ENCODE assay signal across 10 cellular contexts in genomic region chr20:10521068-10521834, GRCh38.
A peak's percentile ranks its signal among the peaks of the same experiment; 100 is the strongest.
DNase-seq lines count a peak whose midpoint lies in the region; ATAC-seq and TF ChIP-seq lines count a peak whose summit lies in the region.
"Had no signal": no experiment of that assay in that cellular context is flagged by ENCODE, and none has a peak within 500 bp of the region (broad histone marks: within the 10 kb centered on the region; RNA-seq: fewer than 3 reads in every experiment).

No MANE protein-coding gene starts in this region.

- DNase-seq in MCF 10A (ENCODE audit: unreplicated experiment): peak; percentile 86
- DNase-seq in breast epithelium (ENCODE audit: low spot score in 2 of 2): no peak
- peak; percentile 59 to 82 for DNase-seq in SJSA1 (ENCODE audit: low read depth in 1 of 2, low spot score in 2 of 2)
- peak; percentile 91 for DNase-seq in fibroblast of mammary gland (ENCODE audit: low read depth)
- no peak for DNase-seq in uterus
- DNase-seq in NCI-H2227 (lab: John Stamatoyannopoulos, UW; ENCODE audit: unreplicated experiment): no peak
- DNase-seq in activated CD4-positive, alpha-beta memory T cell treated with anti-CD3 and anti-CD28 coated beads, Interleukin-2, amount 10 ng/mL, durations not matched to agents 7 days and 5 days: no peak

- no peaks in the 10 kb centered on the region for H3K27me3 Mint-ChIP-seq in MCF 10A (ENCODE audit: insufficient read depth, unreplicated experiment)
- H3K27me3 Mint-ChIP-seq in activated CD4-positive, alpha-beta memory T cell treated with anti-CD3 and anti-CD28 coated beads, Interleukin-2, amount 10 ng/mL, durations not matched to agents 7 days and 5 days: no peaks in the 10 kb centered on the region

- H3K4me1 ChIP-seq in breast epithelium: no peaks in the 10 kb centered on the region
- peaks cover 32% of the 10 kb centered on the region for H3K4me1 ChIP-seq in SJSA1 (replicated peaks)
- H3K4me1 ChIP-seq in uterus: no peaks in the 10 kb centered on the region
- H3K4me1 ChIP-seq: ascending aorta had no signal

- peaks cover 61% of the 10 kb centered on the region for H3K4me1 Mint-ChIP-seq in MCF 10A (ENCODE audit: insufficient read depth, unreplicated experiment)
- peaks cover 42% of the 10 kb centered on the region for H3K4me1 Mint-ChIP-seq in activated CD4-positive, alpha-beta memory T cell treated with anti-CD3 and anti-CD28 coated beads, Interleukin-2, amount 10 ng/mL, durations not matched to agents 7 days and 5 days

- TF ChIP-seq CTCF in MCF 10A (IDR thresholded peaks at IDR 0.05; ENCODE audit: unreplicated experiment): no peak
- TF ChIP-seq CTCF in breast epithelium (IDR thresholded peaks at IDR 0.05): no peak
- TF ChIP-seq CTCF in fibroblast of mammary gland (conservative IDR thresholded peaks at IDR 0.05; ENCODE audit: control insufficient read depth, insufficient read depth, low read depth, low read length): no peak
- TF ChIP-seq CTCF in uterus (IDR thresholded peaks at IDR 0.05): no peak

- no peaks in the 10 kb centered on the region for H3K9me3 Mint-ChIP-seq in MCF 10A (ENCODE audit: unreplicated experiment)
- H3K9me3 Mint-ChIP-seq in activated CD4-positive, alpha-beta memory T cell treated with anti-CD3 and anti-CD28 coated beads, Interleukin-2, amount 10 ng/mL, durations not matched to agents 7 days and 5 days: no peaks in the 10 kb centered on the region

- peak overlapping the region; percentile 83 for H3K27ac Mint-ChIP-seq in MCF 10A (ENCODE audit: low read depth, unreplicated experiment)
- no peak overlapping the region for H3K27ac Mint-ChIP-seq in activated CD4-positive, alpha-beta memory T cell treated with anti-CD3 and anti-CD28 coated beads, Interleukin-2, amount 10 ng/mL, durations not matched to agents 7 days and 5 days

- peaks cover 4% of the 10 kb centered on the region for H3K36me3 Mint-ChIP-seq in MCF 10A (ENCODE audit: insufficient read depth, unreplicated experiment)
- peaks cover 4% of the 10 kb centered on the region for H3K36me3 Mint-ChIP-seq in activated CD4-positive, alpha-beta memory T cell treated with anti-CD3 and anti-CD28 coated beads, Interleukin-2, amount 10 ng/mL, durations not matched to agents 7 days and 5 days (ENCODE audit: low read depth)

- H3K9me3 ChIP-seq in breast epithelium: no peaks in the 10 kb centered on the region
- no peaks in the 10 kb centered on the region for H3K9me3 ChIP-seq in SJSA1 (replicated peaks)
- H3K9me3 ChIP-seq in uterus: no peaks in the 10 kb centered on the region
- H3K9me3 ChIP-seq: ascending aorta, thoracic aorta had no signal

- CTCF ChIA-PET in MCF 10A (lab: Yijun Ruan, JAX): interaction anchor here (0.6 to 3.0 kb wide), 7 partner anchors 8 to 798 kb away, joined by 3 to 18 read pairs (median 5); no protein-coding TSS in a partner anchor
- CTCF ChIA-PET in activated CD4-positive, alpha-beta memory T cell treated with anti-CD3 and anti-CD28 coated beads, Interleukin-2, amount 10 ng/mL, durations not matched to agents 7 days and 5 days (lab: Charles Lee): interaction anchor here (1.0 kb wide), 1 partner anchor 87 kb away, joined by 3 read pairs; the partner anchor contains the start of gene MKKS

- intact Hi-C loops in MCF 10A (cut with micrococcal nuclease): no loop called here
- intact Hi-C loops in breast epithelium (cut with DNase I; ENCODE audit: low total_unique reads): no loop called here
- intact Hi-C loops in uterus (cut with DNase I; ENCODE audit: low total_unique reads): no loop called here

- H3K27ac ChIP-seq in breast epithelium (no peak overlapping the region), SJSA1 (peak overlapping the region; percentile 50), uterus (peak overlapping the region; percentile 21 to 49)
- H3K27ac ChIP-seq: ascending aorta, thoracic aorta had no signal

- ATAC-seq in HG03442 (IDR thresholded peaks at IDR 0.05; ENCODE audit: unreplicated experiment): no peak

- POLR2A ChIA-PET in MCF 10A (lab: Yijun Ruan, JAX): interaction anchor here (0.5 to 8.8 kb wide), 9 partner anchors 9 to 768 kb away, joined by 3 to 117 read pairs (median 5); partner anchors contain the start of genes MKKS and SLX4IP
- POLR2A ChIA-PET in activated CD4-positive, alpha-beta memory T cell treated with anti-CD3 and anti-CD28 coated beads, Interleukin-2, amount 10 ng/mL, durations not matched to agents 7 days and 5 days (lab: Charles Lee): no interaction called here

- peak overlapping the region; percentile 24 for H3K4me3 Mint-ChIP-seq in MCF 10A (ENCODE audit: unreplicated experiment)
- no peak overlapping the region for H3K4me3 Mint-ChIP-seq in activated CD4-positive, alpha-beta memory T cell treated with anti-CD3 and anti-CD28 coated beads, Interleukin-2, amount 10 ng/mL, durations not matched to agents 7 days and 5 days

- BruUV-seq in MCF 10A (replicated peaks; lab: Mats Ljungman, UMichigan): no TSS peak

- H3K36me3 ChIP-seq in breast epithelium (no peaks in the 10 kb centered on the region), SJSA1 (no peaks in the 10 kb centered on the region), uterus (no peaks in the 10 kb centered on the region)
- H3K36me3 ChIP-seq: ascending aorta, thoracic aorta had no signal

- no peaks in the 10 kb centered on the region for H3K27me3 ChIP-seq in breast epithelium
- H3K27me3 ChIP-seq in SJSA1 (replicated peaks): no peaks in the 10 kb centered on the region
- no peaks in the 10 kb centered on the region for H3K27me3 ChIP-seq in uterus
- H3K27me3 ChIP-seq: ascending aorta had no signal

- TF ChIP-seq POLR2A in breast epithelium (IDR thresholded peaks at IDR 0.05) (no peak), uterus (IDR thresholded peaks at IDR 0.05) (no peak)

- no peak overlapping the region for H3K4me3 ChIP-seq in breast epithelium
- no peak overlapping the region for H3K4me3 ChIP-seq in SJSA1
- H3K4me3 ChIP-seq in fibroblast of mammary gland (ENCODE audit: control insufficient read depth, low read depth, low read length): no peak overlapping the region
- no peak overlapping the region for H3K4me3 ChIP-seq in uterus
- H3K4me3 ChIP-seq: ascending aorta, thoracic aorta had no signal

Comparison
In these comparisons a context has a peak if more than half of its experiments do, and no peak if none do; other contexts are left out.
1. DNase-seq: peak in MCF 10A (single experiment), SJSA1 (2 of 2) and fibroblast of mammary gland (single experiment); none in breast epithelium (0 of 2), uterus (0 of 2), NCI-H2227 (single experiment) and activated CD4-positive, alpha-beta memory T cell treated with anti-CD3 and anti-CD28 coated beads, Interleukin-2, amount 10 ng/mL, durations not matched to agents 7 days and 5 days (single experiment).
2. H3K27ac ChIP-seq: peak in SJSA1 (single experiment) and uterus (2 of 2); none in breast epithelium (0 of 2).